ENCODE assay signal across 1 cellular context in the genomic region with DNA sequence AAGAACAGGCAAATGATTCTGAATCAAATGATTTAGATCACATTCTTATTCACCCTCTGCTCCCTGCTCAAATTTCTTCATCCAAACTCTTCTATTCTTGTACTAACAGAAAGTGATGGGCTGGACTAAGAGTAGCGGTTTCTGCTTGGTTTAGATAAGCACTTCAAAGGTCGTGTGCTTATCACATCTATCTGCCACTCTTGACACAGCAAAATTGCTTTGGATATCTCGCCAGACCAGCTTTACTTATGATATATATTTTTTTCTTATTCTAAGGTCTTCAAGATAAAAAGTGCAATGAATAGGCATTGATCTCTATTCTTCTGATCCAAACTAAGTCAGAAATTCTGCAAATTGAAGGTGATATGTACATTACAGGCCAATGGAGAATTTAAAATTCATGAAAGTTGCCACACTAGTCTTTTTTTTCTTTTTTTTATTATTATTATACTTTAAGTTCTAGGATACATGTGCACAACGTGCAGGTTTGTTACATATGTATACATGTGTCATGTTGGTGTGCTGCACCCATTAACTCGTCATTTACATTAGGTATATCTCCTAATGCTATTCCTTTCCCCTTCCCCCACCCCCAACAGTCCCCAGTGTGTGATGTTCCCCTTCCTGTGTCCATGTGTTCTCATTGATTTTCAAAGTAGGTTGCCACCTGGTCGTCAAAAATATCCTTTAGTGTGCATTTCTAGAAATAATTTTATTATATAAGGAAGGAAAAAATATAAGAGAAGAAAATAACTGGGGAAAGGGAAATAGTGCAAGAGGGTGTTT.
TF ChIP-seq lines count a peak whose summit lies in the region.

No MANE protein-coding gene starts in this region.

TF ChIP-seq in WTC11, 78 proteins besides CTCF, POLR2A, EP300 and RAD21 (continued from another document):
- TF ChIP-seq, protein P1, sequence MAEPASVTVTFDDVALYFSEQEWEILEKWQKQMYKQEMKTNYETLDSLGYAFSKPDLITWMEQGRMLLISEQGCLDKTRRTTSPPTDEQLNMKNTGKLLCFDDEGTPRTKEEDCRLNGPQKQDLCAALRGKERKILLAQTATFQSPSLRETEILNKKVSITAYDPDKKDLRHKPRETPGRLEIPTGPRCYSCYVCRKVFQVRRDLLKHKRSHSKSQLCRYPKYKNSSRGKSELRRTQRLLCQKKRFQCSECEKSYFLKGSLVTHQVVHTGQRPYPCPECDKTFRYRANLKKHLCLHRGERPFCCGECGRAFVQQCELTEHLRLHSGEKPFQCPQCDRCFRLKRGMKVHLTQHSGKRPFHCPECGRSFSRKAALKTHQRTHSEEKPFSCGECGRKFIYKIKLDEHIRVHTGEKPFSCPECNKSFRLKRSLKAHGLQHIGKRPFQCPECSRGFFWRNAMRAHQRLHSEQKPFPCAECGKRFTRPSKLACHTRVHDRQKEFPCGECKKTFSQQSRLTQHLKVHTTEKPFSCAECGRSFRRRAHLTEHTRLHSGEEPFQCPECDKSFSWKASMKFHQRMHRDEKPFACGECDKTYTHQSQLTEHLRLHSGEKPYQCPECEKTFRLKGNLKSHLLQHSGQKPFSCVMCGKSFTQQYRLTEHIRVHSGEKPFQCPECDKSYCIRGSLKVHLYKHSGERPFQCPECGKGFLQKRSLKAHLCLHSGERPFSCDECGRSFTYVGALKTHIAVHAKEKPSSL (CRISPR knock-in tag; conservative IDR thresholded peaks at IDR 0.05), result no peak
- TF ChIP-seq, protein P2, sequence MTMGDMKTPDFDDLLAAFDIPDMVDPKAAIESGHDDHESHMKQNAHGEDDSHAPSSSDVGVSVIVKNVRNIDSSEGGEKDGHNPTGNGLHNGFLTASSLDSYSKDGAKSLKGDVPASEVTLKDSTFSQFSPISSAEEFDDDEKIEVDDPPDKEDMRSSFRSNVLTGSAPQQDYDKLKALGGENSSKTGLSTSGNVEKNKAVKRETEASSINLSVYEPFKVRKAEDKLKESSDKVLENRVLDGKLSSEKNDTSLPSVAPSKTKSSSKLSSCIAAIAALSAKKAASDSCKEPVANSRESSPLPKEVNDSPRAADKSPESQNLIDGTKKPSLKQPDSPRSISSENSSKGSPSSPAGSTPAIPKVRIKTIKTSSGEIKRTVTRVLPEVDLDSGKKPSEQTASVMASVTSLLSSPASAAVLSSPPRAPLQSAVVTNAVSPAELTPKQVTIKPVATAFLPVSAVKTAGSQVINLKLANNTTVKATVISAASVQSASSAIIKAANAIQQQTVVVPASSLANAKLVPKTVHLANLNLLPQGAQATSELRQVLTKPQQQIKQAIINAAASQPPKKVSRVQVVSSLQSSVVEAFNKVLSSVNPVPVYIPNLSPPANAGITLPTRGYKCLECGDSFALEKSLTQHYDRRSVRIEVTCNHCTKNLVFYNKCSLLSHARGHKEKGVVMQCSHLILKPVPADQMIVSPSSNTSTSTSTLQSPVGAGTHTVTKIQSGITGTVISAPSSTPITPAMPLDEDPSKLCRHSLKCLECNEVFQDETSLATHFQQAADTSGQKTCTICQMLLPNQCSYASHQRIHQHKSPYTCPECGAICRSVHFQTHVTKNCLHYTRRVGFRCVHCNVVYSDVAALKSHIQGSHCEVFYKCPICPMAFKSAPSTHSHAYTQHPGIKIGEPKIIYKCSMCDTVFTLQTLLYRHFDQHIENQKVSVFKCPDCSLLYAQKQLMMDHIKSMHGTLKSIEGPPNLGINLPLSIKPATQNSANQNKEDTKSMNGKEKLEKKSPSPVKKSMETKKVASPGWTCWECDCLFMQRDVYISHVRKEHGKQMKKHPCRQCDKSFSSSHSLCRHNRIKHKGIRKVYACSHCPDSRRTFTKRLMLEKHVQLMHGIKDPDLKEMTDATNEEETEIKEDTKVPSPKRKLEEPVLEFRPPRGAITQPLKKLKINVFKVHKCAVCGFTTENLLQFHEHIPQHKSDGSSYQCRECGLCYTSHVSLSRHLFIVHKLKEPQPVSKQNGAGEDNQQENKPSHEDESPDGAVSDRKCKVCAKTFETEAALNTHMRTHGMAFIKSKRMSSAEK (CRISPR knock-in tag; IDR thresholded peaks at IDR 0.05; ENCODE audit: borderline replicate concordance), result no peak
TF ChIP-seq in WTC11: peak in this region for 0.
